ENCODE assay signal across 20 cellular contexts in genomic region chr1:153552335-153552734, GRCh38. TPM values are rescaled to one million over a fixed set of nuclear protein-coding genes. Genes with fewer than 3 reads are reported as not detected.
DNase-seq lines count a peak whose midpoint lies in the region; ATAC-seq, FAIRE-seq and TF ChIP-seq lines count a peak whose summit lies in the region.
"Had no signal": no experiment of that assay in that cellular context is flagged by ENCODE, and none has a peak within 500 bp of the region (broad histone marks: within the 10 kb centered on the region; RNA-seq: fewer than 3 reads in every experiment).

No MANE protein-coding gene starts in this region.

- H3K4me1 ChIP-seq in GM12878 (ENCODE audit: control insufficient read depth, insufficient read depth, low read length) (no peaks in the 10 kb centered on the region), lower lobe of right lung (peaks cover 57% of the 10 kb centered on the region)

- POLR2A ChIA-PET in GM12878 (lab: Charles Lee) = interaction anchor here (0.6 kb wide), 2 partner anchors 47 to 856 kb away, joined by 5 to 6 read pairs; no protein-coding TSS in a partner anchor

- RAD21 ChIA-PET in GM12878 (lab: Charles Lee; ENCODE audit: unreplicated experiment) = interaction anchor here (1.1 kb wide), 2 partner anchors 10 to 12 kb away, joined by 3 read pairs; partner anchors contain the start of gene S100A5

- H3K27ac ChIP-seq in GM12878 (ENCODE audit: control insufficient read depth, insufficient read depth) (no peak overlapping the region), lower lobe of right lung (no peak overlapping the region)
- H3K27ac ChIP-seq: epithelial cell of prostate, PC-9, SK-N-MC had no signal

- no TSS peak for BruUV-seq in GM12878 (replicated peaks; lab: Mats Ljungman, UMichigan)

- H3K4me3 ChIP-seq in H7 (ENCODE audit: insufficient read depth, low read depth, low read length) (no peak overlapping the region), GM12878 (no peak overlapping the region), lower lobe of right lung (no peak overlapping the region)
- H3K4me3 ChIP-seq: coronary artery, gastroesophageal sphincter, left lung, PC-9, SK-N-MC had no signal

- H4K20me1 ChIP-seq in GM12878 (ENCODE audit: control insufficient read depth, insufficient read depth) = no peaks in the 10 kb centered on the region

- H3K27me3 ChIP-seq in H7 (ENCODE audit: control insufficient read depth, insufficient read depth, low read length) = peaks cover 2% of the 10 kb centered on the region; the same call in 1 of the 2 replicates
- no peaks in the 10 kb centered on the region for H3K27me3 ChIP-seq in GM12878 (replicated peaks in 1 of 2; ENCODE audit: control insufficient read depth in 2 of 2, insufficient read depth in 2 of 2, low read length in 1 of 2)
- H3K27me3 ChIP-seq in lower lobe of right lung (ENCODE audit: low read depth) = no peaks in the 10 kb centered on the region
- H3K27me3 ChIP-seq: gastroesophageal sphincter, left lung had no signal

- no peak overlapping the region for H3K4me3 Mint-ChIP-seq in activated naive CD8-positive, alpha-beta T cell treated with anti-CD3 and anti-CD28 coated beads for 36 hours
- H3K4me3 Mint-ChIP-seq: activated naive CD4-positive, alpha-beta T cell treated with anti-CD3 and anti-CD28 coated beads for 36 hours had no signal

- no peak for TF ChIP-seq POLR2A in GM12878 (IDR thresholded peaks at IDR 0.05; ENCODE audit: low read depth, low read length)

- H3K4me2 ChIP-seq in GM12878 (ENCODE audit: control insufficient read depth, insufficient read depth) = no peak overlapping the region
- H3K4me2 ChIP-seq: PC-9 had no signal

- H3K9me3 ChIP-seq in GM12878 (replicated peaks; ENCODE audit: control insufficient read depth, insufficient read depth, low read length) (no peaks in the 10 kb centered on the region), lower lobe of right lung (no peaks in the 10 kb centered on the region)
- H3K9me3 ChIP-seq: gastroesophageal sphincter, left lung had no signal

- TF ChIP-seq CTCF in GM12878 (IDR thresholded peaks at IDR 0.05 in 2 of 3, conservative IDR thresholded peaks at IDR 0.05 in 1 of 3; ENCODE audit: control insufficient read depth in 2 of 3, extremely low read depth in 1 of 3, insufficient read depth in 1 of 3, low read depth in 3 of 3, low read length in 3 of 3) = no peak
- no peak for TF ChIP-seq CTCF in lower lobe of right lung (IDR thresholded peaks at IDR 0.05)

- H2AFZ ChIP-seq in GM12878 (ENCODE audit: control insufficient read depth, low read depth, low read length) = no peak overlapping the region
- H2AFZ ChIP-seq: PC-9 had no signal

- no peak for TF ChIP-seq RAD21 in GM12878 (IDR thresholded peaks at IDR 0.05; ENCODE audit: insufficient read depth, low read depth, low read length)

- H3K9ac ChIP-seq in GM12878 (ENCODE audit: control insufficient read depth, insufficient read depth, low read length) = no peak overlapping the region

- no peak overlapping the region for H3K27ac Mint-ChIP-seq in activated naive CD8-positive, alpha-beta T cell treated with anti-CD3 and anti-CD28 coated beads for 36 hours
- H3K27ac Mint-ChIP-seq: activated naive CD4-positive, alpha-beta T cell treated with anti-CD3 and anti-CD28 coated beads for 36 hours had no signal

- H3K27me3 Mint-ChIP-seq in activated naive CD8-positive, alpha-beta T cell treated with anti-CD3 and anti-CD28 coated beads for 36 hours = no peaks in the 10 kb centered on the region

- no peaks in the 10 kb centered on the region for H3K36me3 Mint-ChIP-seq in activated naive CD8-positive, alpha-beta T cell treated with anti-CD3 and anti-CD28 coated beads for 36 hours

- in situ Hi-C loops in GM12878 (cut with MboI) = no loop called here

- FAIRE-seq in GM12878 (lab: Jason Lieb, UNC) = no peak
- FAIRE-seq: GM12891, HTR-8/SVneo had no signal

- ATAC-seq in GM12878 (0 out of 3 replicates have a peak, but pooled peaks have one; percentile 23), lower lobe of right lung (no peak)
- ATAC-seq: gastroesophageal sphincter, left lung, right cardiac atrium had no signal

- 66% methylated on average over 8 of the region's 8 CpGs for WGBS in GM12878 (ENCODE audit: insufficient coverage, insufficient replicate concordance, low lambda C conversion rate, missing lambda C conversion rate)

- SMC1A ChIA-PET in GM12878 (lab: Charles Lee; ENCODE audit: uncharacterized antibody, unreplicated experiment) = interaction anchor here (1.1 to 2.5 kb wide), 4 partner anchors 8 to 17 kb away, joined by 3 to 15 read pairs (median 7); partner anchors contain the start of genes S100A2 and S100A6

- TF ChIP-seq EP300 in GM12878 (IDR thresholded peaks at IDR 0.05; ENCODE audit: borderline replicate concordance in 1 of 2, control insufficient read depth in 1 of 2, low read depth in 2 of 2, low read length in 2 of 2) = no peak

- H3K9me3 Mint-ChIP-seq in activated naive CD8-positive, alpha-beta T cell treated with anti-CD3 and anti-CD28 coated beads for 36 hours = no peaks in the 10 kb centered on the region
- H3K9me3 Mint-ChIP-seq: activated naive CD4-positive, alpha-beta T cell treated with anti-CD3 and anti-CD28 coated beads for 36 hours had no signal

- DNase-seq in H7 (peak; percentile 82), GM12878 (ENCODE audit: low read depth, low spot score) (no peak), lower lobe of right lung (peak; percentile 43), anterior cingulate cortex (lab: John Stamatoyannopoulos, UW) (no peak), SIG-M5 treated with dmso at 0.1 percent for 504 hours (lab: John Stamatoyannopoulos, UW; ENCODE audit: unreplicated experiment) (no peak)
- no peak for DNase-seq in activated naive CD8-positive, alpha-beta T cell treated with anti-CD3 and anti-CD28 coated beads for 36 hours
- DNase-seq: activated CD4-positive, alpha-beta T cell treated with anti-CD3 and anti-CD28 coated beads for 48 hours; activated naive CD4-positive, alpha-beta T cell treated with anti-CD3 and anti-CD28 coated beads for 36 hours; left lung; NCI-H1436 treated with DMSO at 0.1 percent for 48 hours; NCI-H82; nucleus accumbens; PC-9 had no signal

- H3K36me3 ChIP-seq in H7 (replicated peaks; ENCODE audit: control insufficient read depth, insufficient read depth, low read length) (no peaks in the 10 kb centered on the region), GM12878 (ENCODE audit: control insufficient read depth in 2 of 2, insufficient read depth in 2 of 2, low read length in 1 of 2) (no peaks in the 10 kb centered on the region), lower lobe of right lung (no peaks in the 10 kb centered on the region)
- H3K36me3 ChIP-seq: gastroesophageal sphincter, left lung had no signal

- H3K79me2 ChIP-seq in GM12878 (ENCODE audit: control insufficient read depth, insufficient read depth, low read length) = no peaks in the 10 kb centered on the region

- intact Hi-C loops in GM12878 (cut with micrococcal nuclease; ENCODE audit: unreplicated experiment) (no loop called here), lower lobe of right lung (cut with DNase I) (no loop called here)

- CTCF ChIA-PET in GM12878 (lab: Yijun Ruan, JAX) = interaction anchor here (0.7 to 3.4 kb wide), 4 partner anchors 9 to 200 kb away, joined by 3 to 27 read pairs (median 8); no protein-coding TSS in a partner anchor

- H3K4me1 Mint-ChIP-seq in activated naive CD8-positive, alpha-beta T cell treated with anti-CD3 and anti-CD28 coated beads for 36 hours = peaks cover 10% of the 10 kb centered on the region

RNA-seq across cellular contexts. Expression of gene S100A3, which starts 3.3 kb away (rescaled TPM):
- total RNA-seq in H7 (2014; rRNA removed; shearing (Covaris generic)) = 0.30 and 0.31 TPM in 2 replicates
- total RNA-seq in GM12878 (2013; cell fraction: nucleolus; rRNA removed) = not detected in 2 replicates
- total RNA-seq in GM12878 (2014; rRNA removed) (not detected in 2 replicates), GM12878 (2014; rRNA removed; fragmentation: Illumina TruSeq; extraction: Trizol) (not detected in 2 replicates), GM12878 (2021) (0.29 TPM in 1 of 2 replicates, not detected in the other), lower lobe of right lung (4.5 TPM)
- not detected for polyA plus RNA-seq in GM12878 (2011; ENCODE audit: low read depth)
- polyA plus RNA-seq in GM12878 (2011; rRNA removed) (0.32 and 0.45 TPM in 2 replicates), GM12878 (2014; fragmentation: Illumina TruSeq; extraction: Trizol) (not detected in 2 replicates), GM12878 (2014; fragmentation: Nextera tagmentation; extraction: Ambion mirVana) (not detected), GM12878 (2014; rRNA removed) (0.32 TPM in 1 of 2 replicates, not detected in the other), GM12878 (2016; fragmentation: Nextera tagmentation; extraction: Ambion mirVana) (not detected)
- polyA plus RNA-seq in GM12878 (2011; cell fraction: cytosol; rRNA removed) = 0.39 and 0.57 TPM in 2 replicates
- not detected in 2 replicates for polyA plus RNA-seq in GM12878 (2011; cell fraction: nucleus; rRNA removed)
- polyA plus RNA-seq in GM12878 (2012) = not detected in 2 replicates
- 1.2 TPM in 1 of 2 replicates, not detected in the other for polyA minus RNA-seq in GM12878 (2011; rRNA and poly(A)+ RNA removed)
- polyA minus RNA-seq in GM12878 (2011; cell fraction: cytosol; rRNA and poly(A)+ RNA removed) = not detected in 2 replicates
- not detected in 2 replicates for polyA minus RNA-seq in GM12878 (2011; cell fraction: nucleus; rRNA and poly(A)+ RNA removed)
- total RNA-seq in activated naive CD8-positive, alpha-beta T cell treated with anti-CD3 and anti-CD28 coated beads for 36 hours = not detected
- total RNA-seq: activated naive CD4-positive, alpha-beta T cell treated with anti-CD3 and anti-CD28 coated beads for 36 hours had no signal

RNA-seq across cellular contexts. Expression of gene S100A4, which starts 6.7 kb away (rescaled TPM):
- total RNA-seq in H7 (2014; rRNA removed; shearing (Covaris generic)) = 17.3 and 18.0 TPM in 2 replicates
- 3.0 and 3.6 TPM in 2 replicates for total RNA-seq in GM12878 (2013; cell fraction: nucleolus; rRNA removed)
- 19.9 and 25.9 TPM in 2 replicates for total RNA-seq in GM12878 (2014; rRNA removed)
- total RNA-seq in GM12878 (2014; rRNA removed; fragmentation: Illumina TruSeq; extraction: Trizol) = 26.2 and 30.4 TPM in 2 replicates
- total RNA-seq in GM12878 (2021) = 29.5 and 34.0 TPM in 2 replicates
- polyA plus RNA-seq in GM12878 (2011; ENCODE audit: low read depth) = 13.4 TPM
- polyA plus RNA-seq in GM12878 (2011; rRNA removed) = 10.3 and 14.2 TPM in 2 replicates
- 15.2 and 20.3 TPM in 2 replicates for polyA plus RNA-seq in GM12878 (2011; cell fraction: cytosol; rRNA removed)
- 6.0 and 9.9 TPM in 2 replicates for polyA plus RNA-seq in GM12878 (2011; cell fraction: nucleus; rRNA removed)
- 7.0 and 13.3 TPM in 2 replicates for polyA plus RNA-seq in GM12878 (2012)
- polyA plus RNA-seq in GM12878 (2014; fragmentation: Illumina TruSeq; extraction: Trizol) = 26.2 and 28.4 TPM in 2 replicates
- polyA plus RNA-seq in GM12878 (2014; fragmentation: Nextera tagmentation; extraction: Ambion mirVana) = 100 to 1,000 TPM in 1 of 2 experiments, 10 to 100 TPM in 1; 73.9 to 104 TPM
- 43.8 and 45.8 TPM in 2 replicates for polyA plus RNA-seq in GM12878 (2014; rRNA removed)
- polyA plus RNA-seq in GM12878 (2016; fragmentation: Nextera tagmentation; extraction: Ambion mirVana) = 1 to 10 TPM; 4.3 to 9.9 TPM
- 2.9 and 9.0 TPM in 2 replicates for polyA minus RNA-seq in GM12878 (2011; rRNA and poly(A)+ RNA removed)
- 9.4 and 9.9 TPM in 2 replicates for polyA minus RNA-seq in GM12878 (2011; cell fraction: cytosol; rRNA and poly(A)+ RNA removed)
- 1.5 and 1.7 TPM in 2 replicates for polyA minus RNA-seq in GM12878 (2011; cell fraction: nucleus; rRNA and poly(A)+ RNA removed)
- total RNA-seq in lower lobe of right lung = 600 TPM
- 10 to 100 TPM; 44.7 to 44.9 TPM for total RNA-seq in activated naive CD8-positive, alpha-beta T cell treated with anti-CD3 and anti-CD28 coated beads for 36 hours

RNA-seq across cellular contexts. Expression of gene S100A5, which starts 11.6 kb away (rescaled TPM):
- total RNA-seq in H7 (2014; rRNA removed; shearing (Covaris generic)) = not detected in 2 replicates
- not detected in 2 replicates for total RNA-seq in GM12878 (2013; cell fraction: nucleolus; rRNA removed)
- total RNA-seq in GM12878 (2014; rRNA removed) = not detected in 2 replicates
- total RNA-seq in GM12878 (2014; rRNA removed; fragmentation: Illumina TruSeq; extraction: Trizol) = 0.63 TPM in 1 of 2 replicates, not detected in the other
- 0.45 and 0.49 TPM in 2 replicates for total RNA-seq in GM12878 (2021)
- not detected for polyA plus RNA-seq in GM12878 (2011; ENCODE audit: low read depth)
- not detected in 2 replicates for polyA plus RNA-seq in GM12878 (2011; rRNA removed)
- 0.22 TPM in 1 of 2 replicates, not detected in the other for polyA plus RNA-seq in GM12878 (2011; cell fraction: cytosol; rRNA removed)
- not detected in 2 replicates for polyA plus RNA-seq in GM12878 (2011; cell fraction: nucleus; rRNA removed)
- polyA plus RNA-seq in GM12878 (2012) = 0.83 TPM in 1 of 2 replicates, not detected in the other
- not detected in 2 replicates for polyA plus RNA-seq in GM12878 (2014; fragmentation: Illumina TruSeq; extraction: Trizol)
- under 1 TPM; 0.47 to 0.75 TPM for polyA plus RNA-seq in GM12878 (2014; fragmentation: Nextera tagmentation; extraction: Ambion mirVana)
- polyA plus RNA-seq in GM12878 (2014; rRNA removed) = 0.28 TPM in 1 of 2 replicates, not detected in the other
- polyA plus RNA-seq in GM12878 (2016; fragmentation: Nextera tagmentation; extraction: Ambion mirVana) = not detected
- polyA minus RNA-seq in GM12878 (2011; rRNA and poly(A)+ RNA removed) = not detected in 2 replicates
- polyA minus RNA-seq in GM12878 (2011; cell fraction: cytosol; rRNA and poly(A)+ RNA removed) = not detected in 2 replicates
- polyA minus RNA-seq in GM12878 (2011; cell fraction: nucleus; rRNA and poly(A)+ RNA removed) = not detected in 2 replicates
- not detected for total RNA-seq in lower lobe of right lung
- 1 to 10 TPM; 1.2 to 1.6 TPM for total RNA-seq in activated naive CD8-positive, alpha-beta T cell treated with anti-CD3 and anti-CD28 coated beads for 36 hours
- total RNA-seq: gastroesophageal sphincter, right cardiac atrium had no signal
- polyA plus RNA-seq: right cardiac atrium had no signal

RNA-seq across cellular contexts. Expression of gene S100A2, which starts 13.3 kb away (rescaled TPM):
- total RNA-seq in H7 (2014; rRNA removed; shearing (Covaris generic)) = 0.94 TPM in 1 of 2 replicates, not detected in the other
- 1.3 TPM in 1 of 2 replicates, not detected in the other for total RNA-seq in GM12878 (2013; cell fraction: nucleolus; rRNA removed)
- total RNA-seq in GM12878 (2014; rRNA removed) (0.11 and 0.76 TPM in 2 replicates), GM12878 (2014; rRNA removed; fragmentation: Illumina TruSeq; extraction: Trizol) (0.69 and 0.76 TPM in 2 replicates), GM12878 (2021) (0.69 and 0.77 TPM in 2 replicates), lower lobe of right lung (3.8 TPM)
- not detected for polyA plus RNA-seq in GM12878 (2011; ENCODE audit: low read depth)
- polyA plus RNA-seq in GM12878 (2011; rRNA removed) (0.37 and 1.5 TPM in 2 replicates), GM12878 (2014; fragmentation: Illumina TruSeq; extraction: Trizol) (0.92 TPM in 1 of 2 replicates, not detected in the other), GM12878 (2014; fragmentation: Nextera tagmentation; extraction: Ambion mirVana) (1 to 10 TPM in 1 of 2 experiments, under 1 TPM in 1; 0.23 to 1.2 TPM), GM12878 (2014; rRNA removed) (0.37 and 1.4 TPM in 2 replicates), GM12878 (2016; fragmentation: Nextera tagmentation; extraction: Ambion mirVana) (under 1 TPM in 1 of 2 experiments, not detected in 1; 0.42 TPM)
- polyA plus RNA-seq in GM12878 (2011; cell fraction: cytosol; rRNA removed) = 0.58 and 0.64 TPM in 2 replicates
- 0.42 and 0.51 TPM in 2 replicates for polyA plus RNA-seq in GM12878 (2011; cell fraction: nucleus; rRNA removed)
- polyA plus RNA-seq in GM12878 (2012) = not detected in 2 replicates
- polyA minus RNA-seq in GM12878 (2011; rRNA and poly(A)+ RNA removed) = 0.66 TPM in 1 of 2 replicates, not detected in the other
- polyA minus RNA-seq in GM12878 (2011; cell fraction: cytosol; rRNA and poly(A)+ RNA removed) = not detected in 2 replicates
- polyA minus RNA-seq in GM12878 (2011; cell fraction: nucleus; rRNA and poly(A)+ RNA removed) = not detected in 2 replicates
- under 1 TPM in 1 of 2 experiments, not detected in 1; 0.60 TPM for total RNA-seq in activated naive CD8-positive, alpha-beta T cell treated with anti-CD3 and anti-CD28 coated beads for 36 hours

RNA-seq across cellular contexts. Expression of gene S100A6, which starts 16.5 kb away (rescaled TPM):
- total RNA-seq in H7 (2014; rRNA removed; shearing (Covaris generic)) = 1.3 and 1.4 TPM in 2 replicates
- total RNA-seq in GM12878 (2013; cell fraction: nucleolus; rRNA removed) = 1.7 and 5.0 TPM in 2 replicates
- total RNA-seq in GM12878 (2014; rRNA removed) (44.6 and 48.4 TPM in 2 replicates), GM12878 (2014; rRNA removed; fragmentation: Illumina TruSeq; extraction: Trizol) (45.7 and 46.9 TPM in 2 replicates), GM12878 (2021) (54.6 and 55.4 TPM in 2 replicates), lower lobe of right lung (1,109 TPM)
- 8.1 TPM for polyA plus RNA-seq in GM12878 (2011; ENCODE audit: low read depth)
- polyA plus RNA-seq in GM12878 (2011; rRNA removed) (5.3 and 7.2 TPM in 2 replicates), GM12878 (2014; fragmentation: Illumina TruSeq; extraction: Trizol) (10.5 and 15.0 TPM in 2 replicates), GM12878 (2014; fragmentation: Nextera tagmentation; extraction: Ambion mirVana) (100 to 1,000 TPM; 109 to 121 TPM), GM12878 (2014; rRNA removed) (59.1 and 60.2 TPM in 2 replicates), GM12878 (2016; fragmentation: Nextera tagmentation; extraction: Ambion mirVana) (10 to 100 TPM; 28.8 to 32.3 TPM)
- 6.2 and 11.8 TPM in 2 replicates for polyA plus RNA-seq in GM12878 (2011; cell fraction: cytosol; rRNA removed)
- polyA plus RNA-seq in GM12878 (2011; cell fraction: nucleus; rRNA removed) = 2.4 and 9.4 TPM in 2 replicates
- 11.8 and 23.8 TPM in 2 replicates for polyA plus RNA-seq in GM12878 (2012)
- polyA minus RNA-seq in GM12878 (2011; rRNA and poly(A)+ RNA removed) = 3.4 and 7.7 TPM in 2 replicates
- polyA minus RNA-seq in GM12878 (2011; cell fraction: cytosol; rRNA and poly(A)+ RNA removed) = 33.4 and 45.6 TPM in 2 replicates
- polyA minus RNA-seq in GM12878 (2011; cell fraction: nucleus; rRNA and poly(A)+ RNA removed) = 7.1 and 7.4 TPM in 2 replicates
- total RNA-seq in activated naive CD8-positive, alpha-beta T cell treated with anti-CD3 and anti-CD28 coated beads for 36 hours = 100 to 1,000 TPM; 144 to 155 TPM

Comparison
In these comparisons a context has a peak if more than half of its experiments do, and no peak if none do; other contexts are left out.
1. DNase-seq: peak in H7 (single experiment) and lower lobe of right lung (single experiment); none in GM12878 (single experiment), anterior cingulate cortex (0 of 58), SIG-M5 treated with dmso at 0.1 percent for 504 hours (single experiment) and activated naive CD8-positive, alpha-beta T cell treated with anti-CD3 and anti-CD28 coated beads for 36 hours (single experiment).
2. RNA of gene S100A4, which starts 6.7 kb away (total RNA-seq): 600 TPM in lower lobe of right lung (single experiment); 44.7 to 44.9 TPM in activated naive CD8-positive, alpha-beta T cell treated with anti-CD3 and anti-CD28 coated beads for 36 hours, 3.0 to 34.0 TPM in GM12878 and 17.3 to 18.0 TPM in H7; every median in the first group is over 10 times any median in the second.